In genomic region chr22:45961679-45962430, GRCh38 we compare ENCODE assay signal across 2 cellular contexts.
TF ChIP-seq lines count a peak whose summit lies in the region.

No MANE protein-coding gene starts in this region.

TF ChIP-seq in HepG2, 621 proteins besides CTCF, POLR2A, EP300 and RAD21:
- no peak for TF ChIP-seq SSRP1 (CRISPR knock-in tag; IDR thresholded peaks at IDR 0.05)
- TF ChIP-seq ZNF629 (CRISPR knock-in tag; conservative IDR thresholded peaks at IDR 0.05), result peak; percentile 73
- TF ChIP-seq PRPF4 (IDR thresholded peaks at IDR 0.05; ENCODE audit: low read depth, low read length, poor library complexity, severe bottlenecking), result no peak

TF ChIP-seq in K562, 482 proteins besides CTCF, POLR2A, EP300 and RAD21:
- TF ChIP-seq BCOR (IDR thresholded peaks at IDR 0.05) (peak; percentile 60; the same call in 1 of the 2 replicates), RBM25 (IDR thresholded peaks at IDR 0.05; ENCODE audit: low read depth, low read length, severe bottlenecking) (peak; percentile 59), TAF7 (tag; IDR thresholded peaks at IDR 0.05) (no peak), CAMTA2 (CRISPR knock-in tag; conservative IDR thresholded peaks at IDR 0.05) (no peak), RB1 (IDR thresholded peaks at IDR 0.05; ENCODE audit: low read depth) (no peak), ADNP (tag; IDR thresholded peaks at IDR 0.05) (0 out of 2 replicates have a peak, but pooled peaks have one; percentile 29)
